1 cellular context compared by ENCODE assay signal in the genomic region with DNA sequence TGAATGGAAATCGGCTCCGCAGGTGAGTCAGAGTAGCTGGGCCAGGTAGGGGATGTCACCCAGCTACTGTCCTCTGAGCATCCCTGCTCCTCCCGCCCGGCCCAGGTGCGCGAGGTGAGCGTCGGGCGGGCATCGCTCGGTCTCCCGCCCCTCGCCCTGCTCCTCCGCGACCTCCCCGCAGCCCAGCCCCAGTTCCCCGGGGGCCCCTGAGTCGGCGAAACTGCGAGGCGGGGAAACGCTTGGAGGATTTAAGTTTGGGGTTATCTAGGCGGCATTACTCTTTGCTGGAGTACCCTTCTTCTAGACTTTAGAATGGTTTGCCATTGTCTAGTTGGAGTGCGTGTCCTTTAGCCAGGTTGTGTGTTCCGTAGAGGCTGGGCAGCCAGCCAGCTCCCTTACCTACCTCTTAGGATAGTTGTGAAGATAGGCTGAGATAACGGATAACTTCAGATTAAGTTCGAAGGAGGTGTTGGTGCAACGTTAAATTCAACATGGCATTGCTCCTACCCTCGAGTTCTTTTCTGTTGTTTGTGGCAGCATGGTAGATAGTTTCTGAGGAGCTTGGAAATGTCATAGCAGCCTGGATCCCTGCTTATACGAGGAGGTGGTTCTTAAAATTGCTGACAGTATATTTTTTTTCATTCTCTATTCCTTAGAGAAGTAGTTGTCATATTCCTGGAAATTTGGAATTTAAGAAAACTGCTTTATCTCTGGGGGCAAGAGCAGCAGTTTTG.
TF ChIP-seq lines count a peak whose summit lies in the region.

No MANE protein-coding gene starts in this region.

TF ChIP-seq in HEK293, 187 proteins besides CTCF, POLR2A, EP300 and RAD21 (continued from another document and continues in another):
- TF ChIP-seq, protein P1, sequence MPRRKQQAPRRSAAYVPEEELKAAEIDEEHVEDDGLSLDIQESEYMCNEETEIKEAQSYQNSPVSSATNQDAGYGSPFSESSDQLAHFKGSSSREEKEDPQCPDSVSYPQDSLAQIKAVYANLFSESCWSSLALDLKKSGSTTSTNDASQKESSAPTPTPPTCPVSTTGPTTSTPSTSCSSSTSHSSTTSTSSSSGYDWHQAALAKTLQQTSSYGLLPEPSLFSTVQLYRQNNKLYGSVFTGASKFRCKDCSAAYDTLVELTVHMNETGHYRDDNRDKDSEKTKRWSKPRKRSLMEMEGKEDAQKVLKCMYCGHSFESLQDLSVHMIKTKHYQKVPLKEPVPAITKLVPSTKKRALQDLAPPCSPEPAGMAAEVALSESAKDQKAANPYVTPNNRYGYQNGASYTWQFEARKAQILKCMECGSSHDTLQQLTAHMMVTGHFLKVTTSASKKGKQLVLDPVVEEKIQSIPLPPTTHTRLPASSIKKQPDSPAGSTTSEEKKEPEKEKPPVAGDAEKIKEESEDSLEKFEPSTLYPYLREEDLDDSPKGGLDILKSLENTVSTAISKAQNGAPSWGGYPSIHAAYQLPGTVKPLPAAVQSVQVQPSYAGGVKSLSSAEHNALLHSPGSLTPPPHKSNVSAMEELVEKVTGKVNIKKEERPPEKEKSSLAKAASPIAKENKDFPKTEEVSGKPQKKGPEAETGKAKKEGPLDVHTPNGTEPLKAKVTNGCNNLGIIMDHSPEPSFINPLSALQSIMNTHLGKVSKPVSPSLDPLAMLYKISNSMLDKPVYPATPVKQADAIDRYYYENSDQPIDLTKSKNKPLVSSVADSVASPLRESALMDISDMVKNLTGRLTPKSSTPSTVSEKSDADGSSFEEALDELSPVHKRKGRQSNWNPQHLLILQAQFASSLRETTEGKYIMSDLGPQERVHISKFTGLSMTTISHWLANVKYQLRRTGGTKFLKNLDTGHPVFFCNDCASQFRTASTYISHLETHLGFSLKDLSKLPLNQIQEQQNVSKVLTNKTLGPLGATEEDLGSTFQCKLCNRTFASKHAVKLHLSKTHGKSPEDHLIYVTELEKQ (tag by site-specific recombination; IDR thresholded peaks at IDR 0.05; ENCODE audit: borderline replicate concordance): 0 out of 2 replicates have a peak, but pooled peaks have one; percentile 5
- TF ChIP-seq KLF8 (tag by site-specific recombination; IDR thresholded peaks at IDR 0.05) (0 out of 2 replicates have a peak, but pooled peaks have one; percentile 73), ZBTB8A (tag by site-specific recombination; IDR thresholded peaks at IDR 0.05) (0 out of 2 replicates have a peak, but pooled peaks have one; percentile 62), ZNF221 (tag by site-specific recombination; IDR thresholded peaks at IDR 0.05; ENCODE audit: borderline replicate concordance) (no peak), MYNN (tag by site-specific recombination; IDR thresholded peaks at IDR 0.05; ENCODE audit: borderline replicate concordance) (0 out of 2 replicates have a peak, but pooled peaks have one; percentile 3), ZNF791 (tag by site-specific recombination; IDR thresholded peaks at IDR 0.05) (no peak), ZNF626 (tag by site-specific recombination; IDR thresholded peaks at IDR 0.05) (no peak), ZNF274 (IDR thresholded peaks at IDR 0.05; ENCODE audit: low read length) (no peak), ZNF274 (tag by site-specific recombination; IDR thresholded peaks at IDR 0.05; ENCODE audit: borderline replicate concordance) (no peak), ZSCAN23 (tag by site-specific recombination; IDR thresholded peaks at IDR 0.05) (no peak), ZNF629 (tag by site-specific recombination; IDR thresholded peaks at IDR 0.05) (peak; percentile 11; the same call in 1 of the 2 replicates), ZNF311 (tag by site-specific recombination; IDR thresholded peaks at IDR 0.05; ENCODE audit: borderline replicate concordance) (no peak), SP2 (tag by site-specific recombination; IDR thresholded peaks at IDR 0.05) (peak; percentile 69), GLIS2 (tag by site-specific recombination; IDR thresholded peaks at IDR 0.05) (peak; percentile 96), SP3 (tag by site-specific recombination; IDR thresholded peaks at IDR 0.05) (peak; percentile 43), ZNF530 (tag by site-specific recombination; IDR thresholded peaks at IDR 0.05; ENCODE audit: low read depth) (no peak), ZEB2 (tag by site-specific recombination; IDR thresholded peaks at IDR 0.05) (peak; percentile 91), TCF7L2 (IDR thresholded peaks at IDR 0.05; ENCODE audit: borderline replicate concordance, low read depth, low read length) (no peak), PRDM1 (tag by site-specific recombination; IDR thresholded peaks at IDR 0.05) (no peak), KLF1 (tag by site-specific recombination; IDR thresholded peaks at IDR 0.05) (no peak), KLF9 (tag by site-specific recombination; IDR thresholded peaks at IDR 0.05; ENCODE audit: low read depth) (0 out of 2 replicates have a peak, but pooled peaks have one; percentile 6), ZSCAN30 (tag by site-specific recombination; IDR thresholded peaks at IDR 0.05) (0 out of 2 replicates have a peak, but pooled peaks have one; percentile 3), ZNF174 (tag by site-specific recombination; IDR thresholded peaks at IDR 0.05) (no peak), ZFP37 (tag by site-specific recombination; IDR thresholded peaks at IDR 0.05) (0 out of 2 replicates have a peak, but pooled peaks have one; percentile 72), ZNF501 (tag by site-specific recombination; IDR thresholded peaks at IDR 0.05) (peak; percentile 74; the same call in 1 of the 2 replicates), ZBTB7A (tag by site-specific recombination; IDR thresholded peaks at IDR 0.05; ENCODE audit: low read depth) (no peak)
- TF ChIP-seq, protein P2, sequence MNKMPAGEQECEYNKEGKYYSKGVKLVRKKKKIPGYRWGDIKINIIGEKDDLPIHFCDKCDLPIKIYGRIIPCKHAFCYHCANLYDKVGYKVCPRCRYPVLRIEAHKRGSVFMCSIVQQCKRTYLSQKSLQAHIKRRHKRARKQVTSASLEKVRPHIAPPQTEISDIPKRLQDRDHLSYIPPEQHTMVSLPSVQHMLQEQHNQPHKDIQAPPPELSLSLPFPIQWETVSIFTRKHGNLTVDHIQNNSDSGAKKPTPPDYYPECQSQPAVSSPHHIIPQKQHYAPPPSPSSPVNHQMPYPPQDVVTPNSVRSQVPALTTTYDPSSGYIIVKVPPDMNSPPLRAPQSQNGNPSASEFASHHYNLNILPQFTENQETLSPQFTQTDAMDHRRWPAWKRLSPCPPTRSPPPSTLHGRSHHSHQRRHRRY (tag by site-specific recombination; IDR thresholded peaks at IDR 0.05): no peak
- TF ChIP-seq, protein P3, sequence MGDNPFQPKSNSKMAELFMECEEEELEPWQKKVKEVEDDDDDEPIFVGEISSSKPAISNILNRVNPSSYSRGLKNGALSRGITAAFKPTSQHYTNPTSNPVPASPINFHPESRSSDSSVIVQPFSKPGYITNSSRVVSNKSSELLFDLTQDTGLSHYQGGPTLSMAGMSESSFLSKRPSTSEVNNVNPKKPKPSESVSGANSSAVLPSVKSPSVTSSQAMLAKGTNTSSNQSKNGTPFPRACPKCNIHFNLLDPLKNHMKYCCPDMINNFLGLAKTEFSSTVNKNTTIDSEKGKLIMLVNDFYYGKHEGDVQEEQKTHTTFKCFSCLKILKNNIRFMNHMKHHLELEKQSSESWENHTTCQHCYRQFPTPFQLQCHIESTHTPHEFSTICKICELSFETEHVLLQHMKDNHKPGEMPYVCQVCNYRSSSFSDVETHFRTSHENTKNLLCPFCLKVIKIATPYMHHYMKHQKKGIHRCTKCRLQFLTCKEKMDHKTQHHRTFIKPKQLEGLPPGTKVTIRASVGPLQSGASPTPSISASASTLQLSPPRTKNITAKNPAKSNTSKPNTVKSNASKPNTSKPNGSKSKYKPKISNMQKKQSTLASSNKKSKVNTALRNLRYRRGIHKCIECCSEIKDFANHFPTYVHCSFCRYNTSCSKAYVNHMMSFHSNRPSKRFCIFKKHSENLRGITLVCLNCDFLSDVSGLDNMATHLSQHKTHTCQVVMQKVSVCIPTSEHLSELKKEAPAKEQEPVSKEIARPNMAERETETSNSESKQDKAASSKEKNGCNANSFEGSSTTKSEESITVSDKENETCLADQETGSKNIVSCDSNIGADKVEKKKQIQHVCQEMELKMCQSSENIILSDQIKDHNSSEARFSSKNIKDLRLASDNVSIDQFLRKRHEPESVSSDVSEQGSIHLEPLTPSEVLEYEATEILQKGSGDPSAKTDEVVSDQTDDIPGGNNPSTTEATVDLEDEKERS (tag by site-specific recombination; IDR thresholded peaks at IDR 0.05): no peak
- TF ChIP-seq, protein P4, sequence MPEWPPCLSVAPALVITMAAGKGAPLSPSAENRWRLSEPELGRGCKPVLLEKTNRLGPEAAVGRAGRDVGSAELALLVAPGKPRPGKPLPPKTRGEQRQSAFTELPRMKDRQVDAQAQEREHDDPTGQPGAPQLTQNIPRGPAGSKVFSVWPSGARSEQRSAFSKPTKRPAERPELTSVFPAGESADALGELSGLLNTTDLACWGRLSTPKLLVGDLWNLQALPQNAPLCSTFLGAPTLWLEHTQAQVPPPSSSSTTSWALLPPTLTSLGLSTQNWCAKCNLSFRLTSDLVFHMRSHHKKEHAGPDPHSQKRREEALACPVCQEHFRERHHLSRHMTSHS (tag by site-specific recombination; IDR thresholded peaks at IDR 0.05): no peak
- TF ChIP-seq, protein P5, sequence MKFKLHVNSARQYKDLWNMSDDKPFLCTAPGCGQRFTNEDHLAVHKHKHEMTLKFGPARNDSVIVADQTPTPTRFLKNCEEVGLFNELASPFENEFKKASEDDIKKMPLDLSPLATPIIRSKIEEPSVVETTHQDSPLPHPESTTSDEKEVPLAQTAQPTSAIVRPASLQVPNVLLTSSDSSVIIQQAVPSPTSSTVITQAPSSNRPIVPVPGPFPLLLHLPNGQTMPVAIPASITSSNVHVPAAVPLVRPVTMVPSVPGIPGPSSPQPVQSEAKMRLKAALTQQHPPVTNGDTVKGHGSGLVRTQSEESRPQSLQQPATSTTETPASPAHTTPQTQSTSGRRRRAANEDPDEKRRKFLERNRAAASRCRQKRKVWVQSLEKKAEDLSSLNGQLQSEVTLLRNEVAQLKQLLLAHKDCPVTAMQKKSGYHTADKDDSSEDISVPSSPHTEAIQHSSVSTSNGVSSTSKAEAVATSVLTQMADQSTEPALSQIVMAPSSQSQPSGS (tag by site-specific recombination; IDR thresholded peaks at IDR 0.05; ENCODE audit: low read depth): no peak
- TF ChIP-seq, protein P6, sequence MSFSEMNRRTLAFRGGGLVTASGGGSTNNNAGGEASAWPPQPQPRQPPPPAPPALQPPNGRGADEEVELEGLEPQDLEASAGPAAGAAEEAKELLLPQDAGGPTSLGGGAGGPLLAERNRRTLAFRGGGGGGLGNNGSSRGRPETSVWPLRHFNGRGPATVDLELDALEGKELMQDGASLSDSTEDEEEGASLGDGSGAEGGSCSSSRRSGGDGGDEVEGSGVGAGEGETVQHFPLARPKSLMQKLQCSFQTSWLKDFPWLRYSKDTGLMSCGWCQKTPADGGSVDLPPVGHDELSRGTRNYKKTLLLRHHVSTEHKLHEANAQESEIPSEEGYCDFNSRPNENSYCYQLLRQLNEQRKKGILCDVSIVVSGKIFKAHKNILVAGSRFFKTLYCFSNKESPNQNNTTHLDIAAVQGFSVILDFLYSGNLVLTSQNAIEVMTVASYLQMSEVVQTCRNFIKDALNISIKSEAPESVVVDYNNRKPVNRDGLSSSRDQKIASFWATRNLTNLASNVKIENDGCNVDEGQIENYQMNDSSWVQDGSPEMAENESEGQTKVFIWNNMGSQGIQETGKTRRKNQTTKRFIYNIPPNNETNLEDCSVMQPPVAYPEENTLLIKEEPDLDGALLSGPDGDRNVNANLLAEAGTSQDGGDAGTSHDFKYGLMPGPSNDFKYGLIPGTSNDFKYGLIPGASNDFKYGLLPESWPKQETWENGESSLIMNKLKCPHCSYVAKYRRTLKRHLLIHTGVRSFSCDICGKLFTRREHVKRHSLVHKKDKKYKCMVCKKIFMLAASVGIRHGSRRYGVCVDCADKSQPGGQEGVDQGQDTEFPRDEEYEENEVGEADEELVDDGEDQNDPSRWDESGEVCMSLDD (tag by site-specific recombination; IDR thresholded peaks at IDR 0.05): 0 out of 2 replicates have a peak, but pooled peaks have one; percentile 62
- TF ChIP-seq, protein P7, sequence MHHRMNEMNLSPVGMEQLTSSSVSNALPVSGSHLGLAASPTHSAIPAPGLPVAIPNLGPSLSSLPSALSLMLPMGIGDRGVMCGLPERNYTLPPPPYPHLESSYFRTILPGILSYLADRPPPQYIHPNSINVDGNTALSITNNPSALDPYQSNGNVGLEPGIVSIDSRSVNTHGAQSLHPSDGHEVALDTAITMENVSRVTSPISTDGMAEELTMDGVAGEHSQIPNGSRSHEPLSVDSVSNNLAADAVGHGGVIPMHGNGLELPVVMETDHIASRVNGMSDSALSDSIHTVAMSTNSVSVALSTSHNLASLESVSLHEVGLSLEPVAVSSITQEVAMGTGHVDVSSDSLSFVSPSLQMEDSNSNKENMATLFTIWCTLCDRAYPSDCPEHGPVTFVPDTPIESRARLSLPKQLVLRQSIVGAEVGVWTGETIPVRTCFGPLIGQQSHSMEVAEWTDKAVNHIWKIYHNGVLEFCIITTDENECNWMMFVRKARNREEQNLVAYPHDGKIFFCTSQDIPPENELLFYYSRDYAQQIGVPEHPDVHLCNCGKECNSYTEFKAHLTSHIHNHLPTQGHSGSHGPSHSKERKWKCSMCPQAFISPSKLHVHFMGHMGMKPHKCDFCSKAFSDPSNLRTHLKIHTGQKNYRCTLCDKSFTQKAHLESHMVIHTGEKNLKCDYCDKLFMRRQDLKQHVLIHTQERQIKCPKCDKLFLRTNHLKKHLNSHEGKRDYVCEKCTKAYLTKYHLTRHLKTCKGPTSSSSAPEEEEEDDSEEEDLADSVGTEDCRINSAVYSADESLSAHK (tag by site-specific recombination; IDR thresholded peaks at IDR 0.05): no peak; the same call in 1 of the 2 replicates
- TF ChIP-seq, protein P8, sequence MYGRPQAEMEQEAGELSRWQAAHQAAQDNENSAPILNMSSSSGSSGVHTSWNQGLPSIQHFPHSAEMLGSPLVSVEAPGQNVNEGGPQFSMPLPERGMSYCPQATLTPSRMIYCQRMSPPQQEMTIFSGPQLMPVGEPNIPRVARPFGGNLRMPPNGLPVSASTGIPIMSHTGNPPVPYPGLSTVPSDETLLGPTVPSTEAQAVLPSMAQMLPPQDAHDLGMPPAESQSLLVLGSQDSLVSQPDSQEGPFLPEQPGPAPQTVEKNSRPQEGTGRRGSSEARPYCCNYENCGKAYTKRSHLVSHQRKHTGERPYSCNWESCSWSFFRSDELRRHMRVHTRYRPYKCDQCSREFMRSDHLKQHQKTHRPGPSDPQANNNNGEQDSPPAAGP (tag by site-specific recombination; IDR thresholded peaks at IDR 0.05): peak; percentile 80; the same call in 1 of the 2 replicates
- TF ChIP-seq, protein P9, sequence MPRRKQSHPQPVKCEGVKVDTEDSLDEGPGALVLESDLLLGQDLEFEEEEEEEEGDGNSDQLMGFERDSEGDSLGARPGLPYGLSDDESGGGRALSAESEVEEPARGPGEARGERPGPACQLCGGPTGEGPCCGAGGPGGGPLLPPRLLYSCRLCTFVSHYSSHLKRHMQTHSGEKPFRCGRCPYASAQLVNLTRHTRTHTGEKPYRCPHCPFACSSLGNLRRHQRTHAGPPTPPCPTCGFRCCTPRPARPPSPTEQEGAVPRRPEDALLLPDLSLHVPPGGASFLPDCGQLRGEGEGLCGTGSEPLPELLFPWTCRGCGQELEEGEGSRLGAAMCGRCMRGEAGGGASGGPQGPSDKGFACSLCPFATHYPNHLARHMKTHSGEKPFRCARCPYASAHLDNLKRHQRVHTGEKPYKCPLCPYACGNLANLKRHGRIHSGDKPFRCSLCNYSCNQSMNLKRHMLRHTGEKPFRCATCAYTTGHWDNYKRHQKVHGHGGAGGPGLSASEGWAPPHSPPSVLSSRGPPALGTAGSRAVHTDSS (tag by site-specific recombination; IDR thresholded peaks at IDR 0.05): no peak
